ENCODE assay signal across 15 cellular contexts in genomic region chr7:770786-771185, GRCh38. TPM values are rescaled to one million over a fixed set of nuclear protein-coding genes. Genes with fewer than 3 reads are reported as not detected.
DNase-seq lines count a peak whose midpoint lies in the region; ATAC-seq and TF ChIP-seq lines count a peak whose summit lies in the region.
"Had no signal": no experiment of that assay in that cellular context is flagged by ENCODE, and none has a peak within 500 bp of the region (broad histone marks: within the 10 kb centered on the region; RNA-seq: fewer than 3 reads in every experiment).

No MANE protein-coding gene starts in this region.

- TF ChIP-seq POLR2A in esophagus muscularis mucosa (IDR thresholded peaks at IDR 0.05; ENCODE audit: low read depth) = no peak
- no peak for TF ChIP-seq POLR2A in tibial nerve (IDR thresholded peaks at IDR 0.05)

- H3K27ac ChIP-seq in RWPE1 (peak overlapping the region; percentile 75), esophagus muscularis mucosa (replicated peaks in 1 of 4) (peak overlapping the region; percentile 86 to 87 (median 86)), muscle layer of colon (ENCODE audit: low read depth, low read length) (peak overlapping the region; percentile 90), tibial nerve (peak overlapping the region; percentile 17 to 64 (median 60))
- H3K27ac ChIP-seq: GM23248 had no signal

- H3K9ac ChIP-seq in muscle layer of colon (ENCODE audit: low read length) = peak overlapping the region; percentile 51
- H3K9ac ChIP-seq: GM23248 had no signal

- 36% methylated on average over 5 of the region's 7 CpGs for WGBS in esophagus muscularis mucosa
- 40 to 45% methylated on average over 3 to 5 of the region's 7 CpGs for WGBS in tibial nerve, 2 donors

- DNase-seq in RWPE1 (ENCODE audit: low spot score) = no peak
- no peak for DNase-seq in esophagus muscularis mucosa (ENCODE audit: extremely low spot score)
- DNase-seq in tibial nerve (ENCODE audit: low spot score in 2 of 2) = no peak
- no peak for DNase-seq in stimulated activated CD4-positive, alpha-beta T cell treated with anti-CD3 and anti-CD28 coated beads, Interleukin-4, amount 100 ng/mL, for 4 hours
- DNase-seq in activated gamma-delta T cell (lab: John Stamatoyannopoulos, UW) = no peak
- DNase-seq: activated CD4-positive, alpha-beta T cell treated with anti-CD3 and anti-CD28 coated beads for 4 hours; CD4-positive, CD25-positive, alpha-beta regulatory T cell; KG1; NCI-H1436; NCI-H524; stimulated activated CD8-positive, alpha-beta memory T cell treated with anti-CD3 and anti-CD28 coated beads, Interleukin-4, amount 100 ng/mL, for 48 hours; T-helper 2 cell had no signal

- intact Hi-C loops in esophagus muscularis mucosa (cut with DNase I) = loop anchor here (5.0 to 10.0 kb wide), 2 partner anchors 106 to 253 kb away; partner anchors contain the start of gene PDGFA

- H3K9me3 ChIP-seq in esophagus muscularis mucosa (no peaks in the 10 kb centered on the region), muscle layer of colon (ENCODE audit: low read length) (no peaks in the 10 kb centered on the region), tibial nerve (no peaks in the 10 kb centered on the region)

- H3K4me1 ChIP-seq in esophagus muscularis mucosa (peaks cover 27 to 47% (median 40%) of the 10 kb centered on the region in 4 donors), muscle layer of colon (ENCODE audit: insufficient read depth, low read length) (peaks cover 24% of the 10 kb centered on the region), tibial nerve (peaks cover 0 to 28% (median 2%) of the 10 kb centered on the region in 4 donors)

- CTCF ChIA-PET in RWPE1 (lab: Yijun Ruan, JAX) = interaction anchor here (0.7 to 1.0 kb wide), 3 partner anchors 9 to 449 kb away, joined by 3 read pairs; no protein-coding TSS in a partner anchor

- no peak for TF ChIP-seq EP300 in esophagus muscularis mucosa (IDR thresholded peaks at IDR 0.05)
- no peak for TF ChIP-seq EP300 in tibial nerve (IDR thresholded peaks at IDR 0.05)

- peak overlapping the region in 2 of 4 donors; percentile 12 to 23 for H3K4me3 ChIP-seq in esophagus muscularis mucosa
- H3K4me3 ChIP-seq in muscle layer of colon (ENCODE audit: low read depth in 1 of 2, low read length in 2 of 2) = no peak overlapping the region
- H3K4me3 ChIP-seq in tibial nerve = no peak overlapping the region
- H3K4me3 ChIP-seq: GM23248 had no signal

- H3K36me3 ChIP-seq in esophagus muscularis mucosa (peaks cover under 1 to 57% (median 37%) of the 10 kb centered on the region in 4 donors), muscle layer of colon (ENCODE audit: insufficient read depth, low read length) (peaks cover 14% of the 10 kb centered on the region), tibial nerve (peaks cover 0 to 80% (median 0%) of the 10 kb centered on the region in 3 donors)

- no peak for TF ChIP-seq CTCF in RWPE1 (conservative IDR thresholded peaks at IDR 0.05; ENCODE audit: low read depth)
- TF ChIP-seq CTCF in esophagus muscularis mucosa (IDR thresholded peaks at IDR 0.05) = no peak
- TF ChIP-seq CTCF in tibial nerve (IDR thresholded peaks at IDR 0.05) = no peak

- ATAC-seq in GM19035 (IDR thresholded peaks at IDR 0.05; ENCODE audit: unreplicated experiment) = no peak

- H3K27me3 ChIP-seq in esophagus muscularis mucosa = no peaks in the 10 kb centered on the region
- no peaks in the 10 kb centered on the region for H3K27me3 ChIP-seq in muscle layer of colon (ENCODE audit: control insufficient read depth in 1 of 2, insufficient read depth in 2 of 2, low read length in 2 of 2)
- no peaks in the 10 kb centered on the region for H3K27me3 ChIP-seq in tibial nerve

- POLR2A ChIA-PET in RWPE1 (lab: Yijun Ruan, JAX; ENCODE audit: low non-redundant PET) = no interaction called here

RNA-seq across cellular contexts. Expression of gene PRKAR1B, which starts 43.7 kb away (rescaled TPM):
- total RNA-seq in esophagus muscularis mucosa (10 to 100 TPM; 15.4 to 46.9 (median 31.4) TPM), tibial nerve (10 to 100 TPM in 1 of 4 donors, 1 to 10 TPM in 3; 2.7 to 12.3 (median 4.8) TPM)

RNA-seq across cellular contexts. Expression of gene DNAAF5, which starts 44.3 kb away (rescaled TPM):
- total RNA-seq in esophagus muscularis mucosa (10 to 100 TPM; 21.2 to 32.7 (median 29.4) TPM), tibial nerve (10 to 100 TPM; 26.0 to 56.7 (median 41.6) TPM)
